Comparison of ENCODE assay signal across 27 cellular contexts in genomic region chr16:28898942-28899341, GRCh38. TPM values are rescaled to one million over a fixed set of nuclear protein-coding genes. Genes with fewer than 3 reads are reported as not detected.
"Had no signal": no experiment of that assay in that cellular context is flagged by ENCODE, and none has a peak within 500 bp of the region (broad histone marks: within the 10 kb centered on the region; RNA-seq: fewer than 3 reads in every experiment).

No MANE protein-coding gene starts in this region.

- H3K27ac ChIP-seq: coronary artery, esophagus squamous epithelium, lower lobe of right lung, neutrophil, pancreas, right atrium auricular region, testis, tibial artery had no signal

- H3K9me3 ChIP-seq: esophagus squamous epithelium, lower lobe of right lung, neutrophil, pancreas, right atrium auricular region, testis, tibial artery had no signal

- ATAC-seq: left ventricle myocardium superior; lower lobe of right lung; naive thymus-derived CD8-positive, alpha-beta T cell; pancreas; sciatic nerve; stimulated activated effector memory CD8-positive, alpha-beta T cell treated with anti-CD3 and anti-CD28 coated beads, Interleukin-12 subunit alpha, Interleukin-12 subunit beta, amount 100 ng/mL, for 72 hours; stimulated activated naive CD8-positive, alpha-beta T cell treated with anti-CD3 and anti-CD28 coated beads, Interleukin-15, Interleukin-2, amounts not matched to agents 100 U/mL and 50 U/mL, for 24 hours had no signal

- H3K36me3 ChIP-seq: lower lobe of right lung, neutrophil, pancreas, right atrium auricular region had no signal

- H3K4me1 Mint-ChIP-seq: stimulated activated effector memory CD8-positive, alpha-beta T cell treated with anti-CD3 and anti-CD28 coated beads, Interleukin-12 subunit alpha, Interleukin-12 subunit beta, amount 100 ng/mL, for 72 hours had no signal

- H3K4me3 Mint-ChIP-seq: naive thymus-derived CD8-positive, alpha-beta T cell; stimulated activated effector memory CD8-positive, alpha-beta T cell treated with anti-CD3 and anti-CD28 coated beads, Interleukin-12 subunit alpha, Interleukin-12 subunit beta, amount 100 ng/mL, for 72 hours; type B pancreatic cell had no signal

- H3K27ac Mint-ChIP-seq: naive thymus-derived CD8-positive, alpha-beta T cell; progenitor cell of endocrine pancreas; stimulated activated effector memory CD8-positive, alpha-beta T cell treated with anti-CD3 and anti-CD28 coated beads, Interleukin-12 subunit alpha, Interleukin-12 subunit beta, amount 100 ng/mL, for 72 hours; type B pancreatic cell had no signal

- DNase-seq: dermis blood vessel endothelial cell; effector memory CD4-positive, alpha-beta T cell; erythroblast; esophagus squamous epithelium; foreskin melanocyte; hypothalamus; left ventricle myocardium superior; lower lobe of right lung; naive thymus-derived CD8-positive, alpha-beta T cell; pancreas; stimulated activated CD4-positive, alpha-beta T cell treated with anti-CD3 and anti-CD28 coated beads, Interleukin-2, amount 100 ng/mL, for 24 hours; stimulated activated CD4-positive, alpha-beta T cell treated with anti-CD3 and anti-CD28 coated beads, Interleukin-4, amount 100 ng/mL, for 24 hours; stimulated activated naive CD8-positive, alpha-beta T cell treated with anti-CD3 and anti-CD28 coated beads, Interleukin-15, Interleukin-2, amounts not matched to agents 100 U/mL and 50 U/mL, for 24 hours; substantia nigra; testis; tibial artery had no signal

- H3K27me3 Mint-ChIP-seq: progenitor cell of endocrine pancreas, type B pancreatic cell had no signal

- H3K36me3 Mint-ChIP-seq: naive thymus-derived CD8-positive, alpha-beta T cell; type B pancreatic cell had no signal

- H3K9me3 Mint-ChIP-seq: naive thymus-derived CD8-positive, alpha-beta T cell; stimulated activated effector memory CD8-positive, alpha-beta T cell treated with anti-CD3 and anti-CD28 coated beads, Interleukin-12 subunit alpha, Interleukin-12 subunit beta, amount 100 ng/mL, for 72 hours; type B pancreatic cell had no signal

- FAIRE-seq: endometrium, keratinocyte, pancreas had no signal

RNA-seq across cellular contexts. Expression of gene ATP2A1, which starts 20.7 kb away (rescaled TPM):
- total RNA-seq: dermis blood vessel endothelial cell had no signal
- polyA plus RNA-seq: naive thymus-derived CD8-positive, alpha-beta T cell had no signal

RNA-seq across cellular contexts. Expression of gene CD19, which starts 32.8 kb away (rescaled TPM):
- total RNA-seq: dermis blood vessel endothelial cell, left ventricle myocardium superior, myocyte, progenitor cell of endocrine pancreas had no signal
- polyA plus RNA-seq: keratinocyte, neural cell had no signal
